ENCODE assay signal across 8 cellular contexts in genomic region chr15:58440181-58440910, GRCh38. TPM values are rescaled to one million over a fixed set of nuclear protein-coding genes. Genes with fewer than 3 reads are reported as not detected.
DNase-seq lines count a peak whose midpoint lies in the region; ATAC-seq and TF ChIP-seq lines count a peak whose summit lies in the region.

No MANE protein-coding gene starts in this region.

- no peaks in the 10 kb centered on the region for H3K27me3 ChIP-seq in GM23338 (ENCODE audit: insufficient read depth)
- no peaks in the 10 kb centered on the region for H3K27me3 ChIP-seq in sigmoid colon

- H3K4me1 ChIP-seq in GM23338 (ENCODE audit: insufficient read depth) (peaks cover 37% of the 10 kb centered on the region), sigmoid colon (no peaks in the 10 kb centered on the region)

- no peaks in the 10 kb centered on the region for H3F3A ChIP-seq in GM23338 (replicated peaks; ENCODE audit: low read depth)

- 52 to 70% methylated on average over 7 of the region's 7 CpGs for WGBS in sigmoid colon, 2 donors

- ATAC-seq in GM23338 = no peak
- ATAC-seq in GM18511 (IDR thresholded peaks at IDR 0.05; ENCODE audit: unreplicated experiment) = no peak
- no peak for ATAC-seq in HG03457 (IDR thresholded peaks at IDR 0.05; ENCODE audit: unreplicated experiment)

- TF ChIP-seq CTCF in GM23338 (conservative IDR thresholded peaks at IDR 0.05; ENCODE audit: low read depth in 2 of 2) (no peak), glutamatergic neuron (IDR thresholded peaks at IDR 0.05; ENCODE audit: partially characterized antibody, unreplicated experiment) (no peak), sigmoid colon (IDR thresholded peaks at IDR 0.05) (no peak)

- TF ChIP-seq POLR2A in sigmoid colon (IDR thresholded peaks at IDR 0.05) = no peak

- H3K27ac Mint-ChIP-seq in GM23338 (no peak overlapping the region), glutamatergic neuron (ENCODE audit: unreplicated experiment) (peak overlapping the region; percentile 1)
- peak overlapping the region; percentile 51 for H3K27ac Mint-ChIP-seq in activated T-helper 2 cell treated with anti-CD3 and anti-CD28 coated beads, Interferon-gamma antibody, Interleukin-2, Interleukin-4, amounts not matched to agents 10 μg/mL and 5 μg/mL and 100 μg/mL, durations not matched to agents 14 hours and 24 hours and 36 hours

- H3K9me3 ChIP-seq in sigmoid colon = no peaks in the 10 kb centered on the region

- H3K36me3 Mint-ChIP-seq in GM23338 (ENCODE audit: low read depth) = no peaks in the 10 kb centered on the region
- H3K36me3 Mint-ChIP-seq in activated T-helper 2 cell treated with anti-CD3 and anti-CD28 coated beads, Interferon-gamma antibody, Interleukin-2, Interleukin-4, amounts not matched to agents 10 μg/mL and 5 μg/mL and 100 μg/mL, durations not matched to agents 14 hours and 24 hours and 36 hours (ENCODE audit: low read depth) = no peaks in the 10 kb centered on the region
- H3K36me3 Mint-ChIP-seq in glutamatergic neuron (ENCODE audit: unreplicated experiment) = no peaks in the 10 kb centered on the region

- H3K4me2 ChIP-seq in GM23338 = peak overlapping the region; percentile 30; the same call in 1 of the 2 replicates

- H3K27me3 Mint-ChIP-seq in GM23338 (ENCODE audit: insufficient read depth, low read depth, poor library complexity) (peaks cover 4% of the 10 kb centered on the region), glutamatergic neuron (ENCODE audit: unreplicated experiment) (peaks cover 4% of the 10 kb centered on the region)
- no peaks in the 10 kb centered on the region for H3K27me3 Mint-ChIP-seq in activated T-helper 2 cell treated with anti-CD3 and anti-CD28 coated beads, Interferon-gamma antibody, Interleukin-2, Interleukin-4, amounts not matched to agents 10 μg/mL and 5 μg/mL and 100 μg/mL, durations not matched to agents 14 hours and 24 hours and 36 hours (ENCODE audit: low read depth)

- H3K4me1 Mint-ChIP-seq in GM23338 (peaks cover 39% of the 10 kb centered on the region), glutamatergic neuron (ENCODE audit: low read depth, unreplicated experiment) (peaks cover 20% of the 10 kb centered on the region)
- H3K4me1 Mint-ChIP-seq in activated T-helper 2 cell treated with anti-CD3 and anti-CD28 coated beads, Interferon-gamma antibody, Interleukin-2, Interleukin-4, amounts not matched to agents 10 μg/mL and 5 μg/mL and 100 μg/mL, durations not matched to agents 14 hours and 24 hours and 36 hours (ENCODE audit: low read depth) = peaks cover 33% of the 10 kb centered on the region

- H3K9me3 Mint-ChIP-seq in GM23338 (no peaks in the 10 kb centered on the region; the same call in 2 of the 3 replicates), glutamatergic neuron (ENCODE audit: unreplicated experiment) (no peaks in the 10 kb centered on the region)
- no peaks in the 10 kb centered on the region for H3K9me3 Mint-ChIP-seq in activated T-helper 2 cell treated with anti-CD3 and anti-CD28 coated beads, Interferon-gamma antibody, Interleukin-2, Interleukin-4, amounts not matched to agents 10 μg/mL and 5 μg/mL and 100 μg/mL, durations not matched to agents 14 hours and 24 hours and 36 hours

- no peak for TF ChIP-seq EP300 in sigmoid colon (IDR thresholded peaks at IDR 0.05)

- DNase-seq in GM23338 (ENCODE audit: low spot score) (no peak), glutamatergic neuron (no peak), sigmoid colon (no peak), NCI-H1436 (lab: John Stamatoyannopoulos, UW) (no peak), NCI-H2081 (lab: John Stamatoyannopoulos, UW) (no peak)
- DNase-seq in activated T-helper 2 cell treated with anti-CD3 and anti-CD28 coated beads, Interferon-gamma antibody, Interleukin-2, Interleukin-4, amounts not matched to agents 10 μg/mL and 5 μg/mL and 100 μg/mL, durations not matched to agents 14 hours and 24 hours and 36 hours (ENCODE audit: low spot score) = no peak

- H3K4me3 Mint-ChIP-seq in GM23338 = no peak overlapping the region
- H3K4me3 Mint-ChIP-seq in activated T-helper 2 cell treated with anti-CD3 and anti-CD28 coated beads, Interferon-gamma antibody, Interleukin-2, Interleukin-4, amounts not matched to agents 10 μg/mL and 5 μg/mL and 100 μg/mL, durations not matched to agents 14 hours and 24 hours and 36 hours (ENCODE audit: low read depth) = no peak overlapping the region
- no peak overlapping the region for H3K4me3 Mint-ChIP-seq in glutamatergic neuron (ENCODE audit: unreplicated experiment)

- H3K4me3 ChIP-seq in GM23338 = no peak overlapping the region
- H3K4me3 ChIP-seq in sigmoid colon = no peak overlapping the region

- H3K79me2 ChIP-seq in GM23338 (replicated peaks; ENCODE audit: insufficient read depth) = no peaks in the 10 kb centered on the region

- no peak overlapping the region for H2AFZ ChIP-seq in GM23338

- no peaks in the 10 kb centered on the region for H4K20me1 ChIP-seq in GM23338 (replicated peaks; ENCODE audit: insufficient read depth)

- no peaks in the 10 kb centered on the region for H3K9me2 ChIP-seq in GM23338 (ENCODE audit: insufficient read depth)

- intact Hi-C loops in activated T-helper 2 cell treated with anti-CD3 and anti-CD28 coated beads, Interferon-gamma antibody, Interleukin-2, Interleukin-4, amounts not matched to agents 10 μg/mL and 5 μg/mL and 100 μg/mL, durations not matched to agents 14 hours and 24 hours and 36 hours (cut with micrococcal nuclease) = no loop called here
- intact Hi-C loops in sigmoid colon (cut with DNase I) = no loop called here

- no peak overlapping the region for H3K27ac ChIP-seq in GM23338 (ENCODE audit: low read depth)
- peak overlapping the region; percentile 20 to 59 (median 50) for H3K27ac ChIP-seq in sigmoid colon

- H3K36me3 ChIP-seq in GM23338 (ENCODE audit: insufficient read depth) (no peaks in the 10 kb centered on the region), sigmoid colon (no peaks in the 10 kb centered on the region)

TF ChIP-seq in GM23338, 12 proteins besides CTCF, POLR2A, EP300 and RAD21:
- TF ChIP-seq CREB1 (CRISPR knock-in tag; IDR thresholded peaks at IDR 0.05; ENCODE audit: low read depth) = no peak
- TF ChIP-seq EZH2phosphoT487 (IDR thresholded peaks at IDR 0.05; ENCODE audit: unreplicated experiment) = no peak
- no peak for TF ChIP-seq STAT1 (IDR thresholded peaks at IDR 0.05; ENCODE audit: unreplicated experiment)
- TF ChIP-seq NANOG (IDR thresholded peaks at IDR 0.05; ENCODE audit: borderline replicate concordance) = no peak
- no peak for TF ChIP-seq JUNB (IDR thresholded peaks at IDR 0.05; ENCODE audit: unreplicated experiment)
TF ChIP-seq in GM23338: peak in this region for 0.

RNA-seq across cellular contexts. Expression of gene LIPC, which starts 8.6 kb away (rescaled TPM):
- total RNA-seq in GM23338 (2014; rRNA removed; shearing (Covaris generic)) = not detected in 2 replicates
- polyA plus RNA-seq in GM23338 (2016; fragmentation: Nextera tagmentation; extraction: Ambion mirVana) (not detected in 2 replicates), sigmoid colon (1 to 10 TPM in 2 of 3 donors, under 1 TPM in 1; 0.63 to 3.0 (median 1.8) TPM)
- 1.1 and 1.7 TPM in 2 replicates for total RNA-seq in activated T-helper 2 cell treated with anti-CD3 and anti-CD28 coated beads, Interferon-gamma antibody, Interleukin-2, Interleukin-4, amounts not matched to agents 10 μg/mL and 5 μg/mL and 100 μg/mL, durations not matched to agents 14 hours and 24 hours and 36 hours
- total RNA-seq in glutamatergic neuron (ENCODE audit: unreplicated experiment) (not detected), sigmoid colon (under 1 TPM in 2 of 4 donors, not detected in 2; 0.36 to 0.83 TPM)
